In the genomic region with DNA sequence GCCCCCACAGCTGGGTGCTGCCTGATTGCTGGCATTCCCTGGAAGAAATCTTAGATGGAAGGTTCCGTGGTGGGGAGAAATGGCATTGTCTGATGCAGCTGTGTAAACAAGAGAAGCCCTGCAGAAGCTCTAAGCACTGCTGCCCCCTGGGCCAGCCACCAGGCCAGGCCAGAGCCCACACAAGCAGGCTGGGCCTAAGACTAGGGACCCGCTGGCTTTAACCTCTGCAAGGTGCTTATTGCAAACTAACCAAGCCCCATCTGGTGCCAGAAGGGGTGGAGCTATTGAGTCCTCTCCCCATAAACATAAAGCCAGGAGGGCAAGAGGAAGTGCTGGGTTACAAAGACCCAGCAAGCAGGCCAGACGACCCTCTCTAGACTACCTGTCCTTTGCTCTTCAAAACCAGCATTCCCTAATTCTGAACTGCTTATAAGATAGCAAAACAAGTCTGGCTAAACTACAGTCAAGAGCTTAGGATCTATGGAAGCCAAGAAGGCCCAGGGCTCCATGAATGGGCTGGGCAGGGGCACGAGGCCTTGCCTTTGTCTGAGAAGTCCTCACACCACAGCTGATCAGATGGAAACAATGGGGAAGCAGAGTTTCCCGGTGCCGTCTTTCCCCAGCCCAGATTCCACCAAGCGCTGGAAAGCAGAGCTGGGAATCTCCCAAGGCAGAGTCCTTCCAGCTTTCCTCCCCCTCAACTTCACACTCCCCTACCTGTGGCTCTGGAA, we compare ENCODE assay signal across 9 cellular contexts. TPM values are rescaled to one million over a fixed set of nuclear protein-coding genes. Genes with fewer than 3 reads are reported as not detected.
DNase-seq lines count a peak whose midpoint lies in the region; ATAC-seq and TF ChIP-seq lines count a peak whose summit lies in the region.
"Had no signal": no experiment of that assay in that cellular context is flagged by ENCODE, and none has a peak within 500 bp of the region (broad histone marks: within the 10 kb centered on the region; RNA-seq: fewer than 3 reads in every experiment).

No MANE protein-coding gene starts in this region.

- H3K27me3 ChIP-seq in CD4-positive, alpha-beta T cell (ENCODE audit: control insufficient read depth, insufficient read depth, low read length): no peaks in the 10 kb centered on the region

- POLR2A ChIA-PET in CD4-positive, alpha-beta T cell (lab: Charles Lee): interaction anchor here (1.0 to 2.9 kb wide), 10 partner anchors 13 to 179 kb away, joined by 3 to 43 read pairs (median 4); a partner anchor contains a TSS

- ATAC-seq in CD4-positive, alpha-beta T cell (ENCODE audit: poor library complexity): no peak
- ATAC-seq in Right ventricle myocardium inferior: no peak
- ATAC-seq in GM19023 (IDR thresholded peaks at IDR 0.05; ENCODE audit: unreplicated experiment): no peak

- H3K4me3 Mint-ChIP-seq in CD4-positive, alpha-beta T cell: peak overlapping the region; percentile 90
- peak overlapping the region; percentile 15 for H3K4me3 Mint-ChIP-seq in T-helper 2 cell treated with Interferon-gamma antibody and Interleukin-4, amounts not matched to agents 5 μg/mL and 100 μg/mL, for 36 hours
- H3K4me3 Mint-ChIP-seq in mesothelial cell of epicardium: no peak overlapping the region

- no peaks in the 10 kb centered on the region for H3K9me3 Mint-ChIP-seq in CD4-positive, alpha-beta T cell
- no peaks in the 10 kb centered on the region for H3K9me3 Mint-ChIP-seq in T-helper 2 cell treated with Interferon-gamma antibody and Interleukin-4, amounts not matched to agents 5 μg/mL and 100 μg/mL, for 36 hours
- H3K9me3 Mint-ChIP-seq in mesothelial cell of epicardium: no peaks in the 10 kb centered on the region

- no peaks in the 10 kb centered on the region for H3K27me3 Mint-ChIP-seq in CD4-positive, alpha-beta T cell
- H3K27me3 Mint-ChIP-seq in T-helper 2 cell treated with Interferon-gamma antibody and Interleukin-4, amounts not matched to agents 5 μg/mL and 100 μg/mL, for 36 hours (ENCODE audit: low read depth): no peaks in the 10 kb centered on the region
- no peaks in the 10 kb centered on the region for H3K27me3 Mint-ChIP-seq in mesothelial cell of epicardium (ENCODE audit: low read depth)

- peak overlapping the region; percentile 86 for H3K27ac ChIP-seq in CD4-positive, alpha-beta T cell (ENCODE audit: low read depth, low read length)

- H3K27ac Mint-ChIP-seq in CD4-positive, alpha-beta T cell: peak overlapping the region; percentile 100
- peak overlapping the region; percentile 82 for H3K27ac Mint-ChIP-seq in T-helper 2 cell treated with Interferon-gamma antibody and Interleukin-4, amounts not matched to agents 5 μg/mL and 100 μg/mL, for 36 hours
- peak overlapping the region; percentile 56 for H3K27ac Mint-ChIP-seq in mesothelial cell of epicardium

- TF ChIP-seq CTCF in CD4-positive, alpha-beta T cell (IDR thresholded peaks at IDR 0.05): no peak
- TF ChIP-seq CTCF in mesothelial cell of epicardium (IDR thresholded peaks at IDR 0.05; ENCODE audit: unreplicated experiment) (no peak), GM20000 (IDR thresholded peaks at IDR 0.05; ENCODE audit: extremely low read depth, missing control alignments) (no peak)

- intact Hi-C loops in CD4-positive, alpha-beta T cell (cut with DNase I, micrococcal nuclease): no loop called here
- intact Hi-C loops in Right ventricle myocardium inferior (cut with DNase I): no loop called here

- no peaks in the 10 kb centered on the region for H3K9me3 ChIP-seq in CD4-positive, alpha-beta T cell (ENCODE audit: control insufficient read depth, low read length)

- peaks cover 32% of the 10 kb centered on the region for H3K36me3 Mint-ChIP-seq in CD4-positive, alpha-beta T cell (ENCODE audit: low read depth)
- H3K36me3 Mint-ChIP-seq in T-helper 2 cell treated with Interferon-gamma antibody and Interleukin-4, amounts not matched to agents 5 μg/mL and 100 μg/mL, for 36 hours (ENCODE audit: low read depth): peaks cover 38% of the 10 kb centered on the region
- peaks cover 15% of the 10 kb centered on the region for H3K36me3 Mint-ChIP-seq in mesothelial cell of epicardium

- peaks cover 50% of the 10 kb centered on the region for H3K4me1 Mint-ChIP-seq in CD4-positive, alpha-beta T cell (ENCODE audit: low read depth)
- H3K4me1 Mint-ChIP-seq in T-helper 2 cell treated with Interferon-gamma antibody and Interleukin-4, amounts not matched to agents 5 μg/mL and 100 μg/mL, for 36 hours (ENCODE audit: low read depth): peaks cover 35% of the 10 kb centered on the region
- peaks cover 20% of the 10 kb centered on the region for H3K4me1 Mint-ChIP-seq in mesothelial cell of epicardium

- CTCF ChIA-PET in CD4-positive, alpha-beta T cell (lab: Charles Lee): interaction anchor here (1.0 to 3.2 kb wide), 2 partner anchors 8 to 179 kb away, joined by 3 to 18 read pairs; no protein-coding TSS in a partner anchor

- DNase-seq in CD4-positive, alpha-beta T cell: no peak
- DNase-seq in Kasumi-1 (lab: John Stamatoyannopoulos, UW): peak; percentile 31 to 45
- no peak for DNase-seq in T-helper 2 cell treated with Interferon-gamma antibody and Interleukin-4, amounts not matched to agents 5 μg/mL and 100 μg/mL, for 36 hours (ENCODE audit: low spot score)
- DNase-seq in mesothelial cell of epicardium (ENCODE audit: low spot score in 2 of 2, unreplicated experiment in 2 of 2): no peak
- no peak for DNase-seq in GM20000 (ENCODE audit: low spot score)
- DNase-seq in Right ventricle myocardium inferior (ENCODE audit: missing footprints): no peak
- DNase-seq in hepatic stellate cell (ENCODE audit: low spot score): no peak
- DNase-seq: activated CD8-positive, alpha-beta memory T cell treated with anti-CD3 and anti-CD28 coated beads, Interleukin-2, amount 50 U/mL, for 48 hours had no signal

RNA-seq across cellular contexts. Expression of a gene that starts 28.8 kb away (rescaled TPM):
- 10 to 100 TPM; 36.2 to 37.4 TPM for total RNA-seq in CD4-positive, alpha-beta T cell
- total RNA-seq in mesothelial cell of epicardium (19.3 to 25.6 TPM (median 23.4 TPM) in 3 replicates), Right ventricle myocardium inferior (4.7 TPM)

RNA-seq across cellular contexts. Expression of a gene that starts 57.7 kb away (rescaled TPM):
- 1 to 10 TPM; 6.7 to 6.8 TPM for total RNA-seq in CD4-positive, alpha-beta T cell
- total RNA-seq in mesothelial cell of epicardium (25.9 to 28.1 TPM (median 27.6 TPM) in 3 replicates), Right ventricle myocardium inferior (15.2 TPM)

Comparison
In these comparisons a context has a peak if more than half of its experiments do, and no peak if none do; other contexts are left out.
1. DNase-seq: peak in Kasumi-1 (2 of 2); none in CD4-positive, alpha-beta T cell (0 of 10), T-helper 2 cell treated with Interferon-gamma antibody and Interleukin-4, amounts not matched to agents 5 μg/mL and 100 μg/mL, for 36 hours (single experiment), mesothelial cell of epicardium (0 of 2), GM20000 (single experiment), Right ventricle myocardium inferior (single experiment) and hepatic stellate cell (single experiment).
2. Peak in every context shown above with its lines, with median percentiles within 50 percentile points of each other: H3K27ac Mint-ChIP-seq.